ENCODE assay signal across 1 cellular context in the genomic region with DNA sequence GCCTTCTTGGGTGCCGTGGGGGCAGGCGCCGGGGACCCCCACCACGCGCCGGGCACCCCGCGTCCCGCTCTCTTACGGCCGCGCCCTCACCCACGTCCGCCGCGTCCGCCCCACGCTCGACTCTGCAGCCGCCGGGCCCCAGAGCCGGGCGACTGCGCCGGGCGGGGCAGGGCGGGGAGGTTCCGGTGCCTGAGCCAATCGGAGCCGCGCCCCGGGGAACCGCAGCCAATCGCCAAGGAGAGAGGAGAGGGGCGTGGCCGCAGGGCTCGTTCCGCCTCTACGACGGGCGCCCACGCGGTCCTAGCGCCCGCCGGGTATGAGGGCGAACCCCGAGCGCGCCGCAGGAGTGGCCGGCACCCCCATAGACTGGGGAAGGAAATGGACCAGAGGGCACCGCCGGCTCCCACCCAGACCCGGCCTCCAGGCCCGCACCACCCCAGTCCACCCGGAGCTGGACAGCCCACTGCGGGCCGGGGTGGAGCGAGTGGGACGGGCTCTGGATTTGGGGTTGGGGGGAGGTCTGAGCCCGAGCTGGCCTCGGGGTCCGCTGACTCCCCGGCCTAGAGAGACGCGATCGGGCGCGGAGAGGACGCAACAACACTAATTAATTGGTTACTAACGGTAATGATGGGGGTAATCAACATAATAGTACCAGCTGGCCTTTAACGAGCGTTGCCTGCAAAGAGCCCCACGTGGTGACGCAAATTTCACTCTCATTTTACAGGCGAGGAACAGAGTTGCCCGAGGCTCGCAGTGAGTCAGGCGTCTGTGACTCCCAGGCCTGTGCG.
TF ChIP-seq lines count a peak whose summit lies in the region.

TSS of gene MFSD12 (minus strand) at position 126 of the 788 bp plus-strand sequence. CDS start 183 bp downstream, outside the sequence.

TF ChIP-seq in K562, 482 proteins besides CTCF, POLR2A, EP300 and RAD21 (continued from another document and continues in another):
- TF ChIP-seq ZNF639 (CRISPR knock-in tag; conservative IDR thresholded peaks at IDR 0.05 in 1 of 2, IDR thresholded peaks at IDR 0.05 in 1 of 2), result no peak
- TF ChIP-seq, protein P1, sequence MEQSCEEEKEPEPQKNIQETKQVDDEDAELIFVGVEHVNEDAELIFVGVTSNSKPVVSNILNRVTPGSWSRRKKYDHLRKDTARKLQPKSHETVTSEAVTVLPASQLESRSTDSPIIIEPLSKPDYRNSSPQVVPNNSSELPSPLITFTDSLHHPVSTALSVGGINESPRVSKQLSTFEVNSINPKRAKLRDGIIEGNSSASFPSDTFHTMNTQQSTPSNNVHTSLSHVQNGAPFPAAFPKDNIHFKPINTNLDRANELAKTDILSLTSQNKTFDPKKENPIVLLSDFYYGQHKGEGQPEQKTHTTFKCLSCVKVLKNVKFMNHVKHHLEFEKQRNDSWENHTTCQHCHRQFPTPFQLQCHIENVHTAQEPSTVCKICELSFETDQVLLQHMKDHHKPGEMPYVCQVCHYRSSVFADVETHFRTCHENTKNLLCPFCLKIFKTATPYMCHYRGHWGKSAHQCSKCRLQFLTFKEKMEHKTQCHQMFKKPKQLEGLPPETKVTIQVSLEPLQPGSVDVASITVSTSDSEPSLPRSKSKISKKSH (CRISPR knock-in tag; IDR thresholded peaks at IDR 0.05), result no peak
- TF ChIP-seq SNRNP70 (optimal IDR thresholded peaks at IDR 0.05; ENCODE audit: low read depth, low read length), result no peak
- TF ChIP-seq, protein P2, sequence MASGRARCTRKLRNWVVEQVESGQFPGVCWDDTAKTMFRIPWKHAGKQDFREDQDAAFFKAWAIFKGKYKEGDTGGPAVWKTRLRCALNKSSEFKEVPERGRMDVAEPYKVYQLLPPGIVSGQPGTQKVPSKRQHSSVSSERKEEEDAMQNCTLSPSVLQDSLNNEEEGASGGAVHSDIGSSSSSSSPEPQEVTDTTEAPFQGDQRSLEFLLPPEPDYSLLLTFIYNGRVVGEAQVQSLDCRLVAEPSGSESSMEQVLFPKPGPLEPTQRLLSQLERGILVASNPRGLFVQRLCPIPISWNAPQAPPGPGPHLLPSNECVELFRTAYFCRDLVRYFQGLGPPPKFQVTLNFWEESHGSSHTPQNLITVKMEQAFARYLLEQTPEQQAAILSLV (tag; IDR thresholded peaks at IDR 0.05), result no peak
- TF ChIP-seq ZNF436 (CRISPR knock-in tag; IDR thresholded peaks at IDR 0.05), result no peak
- TF ChIP-seq ZSCAN29 (IDR thresholded peaks at IDR 0.05), result no peak
- TF ChIP-seq DACH1 (IDR thresholded peaks at IDR 0.05; ENCODE audit: partially characterized antibody), result peak; percentile 62
- TF ChIP-seq FOXA3 (CRISPR knock-in tag; conservative IDR thresholded peaks at IDR 0.05 in 1 of 2, IDR thresholded peaks at IDR 0.05 in 1 of 2), result no peak; a peak in 1 of 4 replicates
- TF ChIP-seq NFE2 (IDR thresholded peaks at IDR 0.05; ENCODE audit: low read depth), result peak; percentile 14; the same call in 1 of the 2 replicates
- no peak for TF ChIP-seq SMARCA4 (IDR thresholded peaks at IDR 0.05)
- TF ChIP-seq ZBTB40 (IDR thresholded peaks at IDR 0.05), result peak; percentile 52
- TF ChIP-seq ZBTB40 (CRISPR knock-in tag; IDR thresholded peaks at IDR 0.05), result no peak
- TF ChIP-seq POU5F1 (IDR thresholded peaks at IDR 0.05; ENCODE audit: borderline replicate concordance, low read depth, low read length, partially characterized antibody), result no peak
- TF ChIP-seq ZNF518B (CRISPR knock-in tag; IDR thresholded peaks at IDR 0.05), result no peak
- no peak for TF ChIP-seq CREBBP (IDR thresholded peaks at IDR 0.05; ENCODE audit: low read depth, low read length)
- no peak for TF ChIP-seq ZNF124 (CRISPR knock-in tag; IDR thresholded peaks at IDR 0.05)
- no peak for TF ChIP-seq ZNF324 (CRISPR knock-in tag; IDR thresholded peaks at IDR 0.05)
- no peak for TF ChIP-seq ZNF561 (CRISPR knock-in tag; conservative IDR thresholded peaks at IDR 0.05)
- no peak for TF ChIP-seq BCLAF1 (IDR thresholded peaks at IDR 0.05; ENCODE audit: borderline replicate concordance in 1 of 2, control insufficient read depth in 1 of 2, low read depth in 2 of 2, low read length in 1 of 2)
- no peak for TF ChIP-seq MXD1 (CRISPR knock-in tag; IDR thresholded peaks at IDR 0.05; ENCODE audit: borderline replicate concordance, poor library complexity, severe bottlenecking)
- TF ChIP-seq ZNF551 (CRISPR knock-in tag; IDR thresholded peaks at IDR 0.05), result no peak
- TF ChIP-seq GATAD2B (IDR thresholded peaks at IDR 0.05; ENCODE audit: borderline replicate concordance), result no peak; the same call in 1 of the 2 replicates
- TF ChIP-seq HES1 (IDR thresholded peaks at IDR 0.05; ENCODE audit: low read depth), result no peak
- no peak for TF ChIP-seq SOX6 (IDR thresholded peaks at IDR 0.05)
- TF ChIP-seq NFXL1 (CRISPR knock-in tag; IDR thresholded peaks at IDR 0.05), result no peak
- TF ChIP-seq, protein P3, sequence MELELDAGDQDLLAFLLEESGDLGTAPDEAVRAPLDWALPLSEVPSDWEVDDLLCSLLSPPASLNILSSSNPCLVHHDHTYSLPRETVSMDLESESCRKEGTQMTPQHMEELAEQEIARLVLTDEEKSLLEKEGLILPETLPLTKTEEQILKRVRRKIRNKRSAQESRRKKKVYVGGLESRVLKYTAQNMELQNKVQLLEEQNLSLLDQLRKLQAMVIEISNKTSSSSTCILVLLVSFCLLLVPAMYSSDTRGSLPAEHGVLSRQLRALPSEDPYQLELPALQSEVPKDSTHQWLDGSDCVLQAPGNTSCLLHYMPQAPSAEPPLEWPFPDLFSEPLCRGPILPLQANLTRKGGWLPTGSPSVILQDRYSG (tag; conservative IDR thresholded peaks at IDR 0.05; ENCODE audit: low read depth), result no peak
